ENCODE assay signal across 6 cellular contexts in the genomic region with DNA sequence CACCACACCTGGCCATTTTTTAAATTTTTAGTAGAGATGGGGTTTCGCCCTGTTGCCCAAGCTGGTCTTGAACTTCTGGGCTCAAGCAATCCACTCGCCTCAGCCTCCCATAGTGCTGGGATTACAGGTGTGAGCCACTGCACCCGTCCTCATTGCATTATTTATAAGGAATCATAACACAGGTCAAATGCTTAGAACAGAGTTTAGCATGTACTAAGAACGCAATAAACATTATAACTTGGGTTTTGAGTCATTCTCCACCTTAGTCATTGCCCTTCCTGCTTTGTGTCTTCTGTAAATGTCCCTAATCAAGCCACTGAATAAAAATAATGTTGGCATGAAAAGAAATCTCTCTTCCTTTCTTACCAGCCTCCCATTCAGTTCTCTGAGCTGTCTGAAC. TPM values are rescaled to one million over a fixed set of nuclear protein-coding genes. Genes with fewer than 3 reads are reported as not detected.
"Had no signal": no experiment of that assay in that cellular context is flagged by ENCODE, and none has a peak within 500 bp of the region (broad histone marks: within the 10 kb centered on the region; RNA-seq: fewer than 3 reads in every experiment).

No MANE protein-coding gene starts in this region.

- ATAC-seq: HepG2, K562 had no signal

- DNase-seq: IMR-90, KBM-7 had no signal

- H3K4me3 ChIP-seq: K562 had no signal

RNA-seq across cellular contexts. Expression of a gene that starts 38.5 kb away (rescaled TPM):
- total RNA-seq: K562 had no signal

RNA-seq across cellular contexts. Expression of a gene that starts 58.0 kb away (rescaled TPM):
- total RNA-seq: HepG2, HT-29, HT1080, IMR-90, K562 had no signal
